ENCODE assay signal across 24 cellular contexts in genomic region chr6:139256087-139256486, GRCh38. TPM values are rescaled to one million over a fixed set of nuclear protein-coding genes. Genes with fewer than 3 reads are reported as not detected.
DNase-seq lines count a peak whose midpoint lies in the region; ATAC-seq and TF ChIP-seq lines count a peak whose summit lies in the region.
"Had no signal": no experiment of that assay in that cellular context is flagged by ENCODE, and none has a peak within 500 bp of the region (broad histone marks: within the 10 kb centered on the region; RNA-seq: fewer than 3 reads in every experiment).

No MANE protein-coding gene starts in this region.

- peaks cover 3% of the 10 kb centered on the region; the same call in 1 of the 2 replicates for H3K27me3 Mint-ChIP-seq in HFFc6 (ENCODE audit: insufficient read depth)
- peaks cover 2% of the 10 kb centered on the region for H3K27me3 Mint-ChIP-seq in chondrocyte (ENCODE audit: low read depth)
- no peaks in the 10 kb centered on the region for H3K27me3 Mint-ChIP-seq in activated CD8-positive, alpha-beta memory T cell treated with anti-CD3 and anti-CD28 coated beads, Interleukin-2, amount 10 ng/mL, durations not matched to agents 7 days and 5 days
- H3K27me3 Mint-ChIP-seq: activated CD4-positive, alpha-beta T cell treated with anti-CD3 and anti-CD28 coated beads, Interleukin-2, amount 10 ng/mL, durations not matched to agents 7 days and 5 days; brain had no signal

- peak overlapping the region; percentile 91 for H3K27ac ChIP-seq in psoas muscle
- H3K27ac ChIP-seq: dorsolateral prefrontal cortex, HL-60, uterus had no signal

- no peak for ATAC-seq in psoas muscle
- no peak for ATAC-seq in activated CD8-positive, alpha-beta memory T cell treated with anti-CD3 and anti-CD28 coated beads, Interleukin-2, amount 10 ng/mL, durations not matched to agents 7 days and 5 days
- ATAC-seq: SK-N-SH treated with all-trans-retinoic acid at 6 μM for 48 hours had no signal

- H3K9me3 Mint-ChIP-seq in HFFc6 = no peaks in the 10 kb centered on the region
- no peaks in the 10 kb centered on the region for H3K9me3 Mint-ChIP-seq in chondrocyte (ENCODE audit: low read depth)
- no peaks in the 10 kb centered on the region for H3K9me3 Mint-ChIP-seq in activated CD8-positive, alpha-beta memory T cell treated with anti-CD3 and anti-CD28 coated beads, Interleukin-2, amount 10 ng/mL, durations not matched to agents 7 days and 5 days (ENCODE audit: low read depth)
- H3K9me3 Mint-ChIP-seq: activated CD4-positive, alpha-beta T cell treated with anti-CD3 and anti-CD28 coated beads, Interleukin-2, amount 10 ng/mL, durations not matched to agents 7 days and 5 days; brain; nephron progenitor cell had no signal

- peaks cover 26% of the 10 kb centered on the region for H3K4me1 ChIP-seq in psoas muscle
- H3K4me1 ChIP-seq: uterus had no signal

- H3K36me3 Mint-ChIP-seq in HFFc6 (ENCODE audit: low read depth) (no peaks in the 10 kb centered on the region), chondrocyte (ENCODE audit: low read depth) (no peaks in the 10 kb centered on the region)
- no peaks in the 10 kb centered on the region for H3K36me3 Mint-ChIP-seq in activated CD8-positive, alpha-beta memory T cell treated with anti-CD3 and anti-CD28 coated beads, Interleukin-2, amount 10 ng/mL, durations not matched to agents 7 days and 5 days
- H3K36me3 Mint-ChIP-seq: brain had no signal

- intact Hi-C loops in psoas muscle (cut with DNase I) = no loop called here

- H3K4me1 Mint-ChIP-seq in HFFc6 (ENCODE audit: low read depth) (peaks cover 5% of the 10 kb centered on the region), chondrocyte (ENCODE audit: low read depth) (peaks cover 20% of the 10 kb centered on the region)
- H3K4me1 Mint-ChIP-seq in activated CD8-positive, alpha-beta memory T cell treated with anti-CD3 and anti-CD28 coated beads, Interleukin-2, amount 10 ng/mL, durations not matched to agents 7 days and 5 days = peaks cover 10% of the 10 kb centered on the region
- H3K4me1 Mint-ChIP-seq: nephron progenitor cell had no signal

- no peak overlapping the region for H3K4me3 Mint-ChIP-seq in HFFc6
- H3K4me3 Mint-ChIP-seq in chondrocyte (ENCODE audit: unreplicated experiment) = no peak overlapping the region
- H3K4me3 Mint-ChIP-seq in activated CD8-positive, alpha-beta memory T cell treated with anti-CD3 and anti-CD28 coated beads, Interleukin-2, amount 10 ng/mL, durations not matched to agents 7 days and 5 days = no peak overlapping the region
- H3K4me3 Mint-ChIP-seq: activated CD4-positive, alpha-beta T cell treated with anti-CD3 and anti-CD28 coated beads, Interleukin-2, amount 10 ng/mL, durations not matched to agents 7 days and 5 days; brain; nephron progenitor cell had no signal

- no peaks in the 10 kb centered on the region for H3K27me3 ChIP-seq in psoas muscle (ENCODE audit: insufficient read depth in 3 of 3, low read length in 2 of 3)
- H3K27me3 ChIP-seq: dorsolateral prefrontal cortex, uterus had no signal

- no peaks in the 10 kb centered on the region for H3K9me3 ChIP-seq in psoas muscle
- H3K9me3 ChIP-seq: uterus had no signal

- peaks cover 0 to 81% of the 10 kb centered on the region in 2 donors for H3K36me3 ChIP-seq in psoas muscle (ENCODE audit: insufficient read depth in 1 of 2, low read depth in 1 of 2)
- H3K36me3 ChIP-seq: uterus had no signal

- DNase-seq in AG09319 (ENCODE audit: extremely low read depth, low read depth) (peak; percentile 58), HFFc6 (peak; percentile 25), chondrocyte (ENCODE audit: low spot score) (no peak), psoas muscle (no peak), cerebellar cortex (ENCODE audit: low spot score) (no peak), NCI-H2081 (lab: John Stamatoyannopoulos, UW) (no peak)
- DNase-seq in central memory CD4-positive, alpha-beta T cell = no peak
- no peak for DNase-seq in activated CD8-positive, alpha-beta memory T cell treated with anti-CD3 and anti-CD28 coated beads, Interleukin-2, amount 10 ng/mL, durations not matched to agents 7 days and 5 days
- DNase-seq: activated CD4-positive, alpha-beta T cell treated with anti-CD3 and anti-CD28 coated beads, Interleukin-2, amount 10 ng/mL, durations not matched to agents 7 days and 5 days; activated naive CD4-positive, alpha-beta T cell treated with Interleukin-2 at 50 U/mL for 16 hours; dorsolateral prefrontal cortex; erythroblast; GF-D8; islet precursor cell; mammary epithelial cell; NCI-H2081 treated with DMSO at 0.1 percent for 48 hours; NCI-H524 treated with DMSO at 0.1 percent for 48 hours; nephron progenitor cell; stimulated activated CD4-positive, alpha-beta T cell treated with anti-CD3 and anti-CD28 coated beads, Interleukin-15, amount 100 ng/mL, for 24 hours; stimulated activated naive CD4-positive, alpha-beta T cell treated with Interleukin-2 at 50 U/mL for 16 hours; uterus had no signal

- no peak overlapping the region for H3K4me3 ChIP-seq in psoas muscle
- H3K4me3 ChIP-seq: dorsolateral prefrontal cortex, uterus had no signal

- CTCF ChIA-PET in activated CD8-positive, alpha-beta memory T cell treated with anti-CD3 and anti-CD28 coated beads, Interleukin-2, amount 10 ng/mL, durations not matched to agents 7 days and 5 days (lab: Charles Lee) = interaction anchor here (0.7 to 0.8 kb wide), 2 partner anchors 35 to 68 kb away, joined by 3 read pairs; no protein-coding TSS in a partner anchor

- WGBS in psoas muscle, 3 donors = 55 to 64% (median 63%) methylated on average over 3 of the region's 3 CpGs

- no peak overlapping the region for H3K27ac Mint-ChIP-seq in HFFc6
- H3K27ac Mint-ChIP-seq in chondrocyte (ENCODE audit: unreplicated experiment) = peak overlapping the region; percentile 76
- no peak overlapping the region for H3K27ac Mint-ChIP-seq in activated CD8-positive, alpha-beta memory T cell treated with anti-CD3 and anti-CD28 coated beads, Interleukin-2, amount 10 ng/mL, durations not matched to agents 7 days and 5 days
- H3K27ac Mint-ChIP-seq: nephron progenitor cell had no signal

- no peak for TF ChIP-seq CTCF in AG09319 (IDR thresholded peaks at IDR 0.05; ENCODE audit: low read depth, low read length)
- no peak for TF ChIP-seq CTCF in HFFc6 (IDR thresholded peaks at IDR 0.05)
- TF ChIP-seq CTCF in chondrocyte (IDR thresholded peaks at IDR 0.05) = no peak
- no peak for TF ChIP-seq CTCF in psoas muscle (IDR thresholded peaks at IDR 0.05)

RNA-seq across cellular contexts. Expression of gene TXLNB, which starts 35.7 kb away (rescaled TPM):
- under 1 TPM in 1 of 6 experiments, not detected in 5; 0.07 TPM for total RNA-seq in HFFc6 (2021; fragmentation: NEBNext Ultra II Directional; extraction: Animal tissue kit (Norgen Biotek cat#: 25700))
- 0.05 to 0.46 TPM (median 0.10 TPM) in 3 replicates for total RNA-seq in chondrocyte
- total RNA-seq in psoas muscle = 100 to 1,000 TPM; 128 to 230 (median 158) TPM
- polyA plus RNA-seq in psoas muscle = 10 to 100 TPM in 2 of 3 donors, 1 to 10 TPM in 1; 1.8 to 40.7 (median 32.1) TPM
- total RNA-seq in activated CD8-positive, alpha-beta memory T cell treated with anti-CD3 and anti-CD28 coated beads, Interleukin-2, amount 10 ng/mL, durations not matched to agents 7 days and 5 days = under 1 TPM; 0.23 to 0.38 TPM
- total RNA-seq: mammary epithelial cell had no signal
- polyA plus RNA-seq: mammary epithelial cell had no signal

Comparison
In these comparisons a context has a peak if more than half of its experiments do, and no peak if none do; other contexts are left out.
1. DNase-seq: peak in AG09319 (single experiment) and HFFc6 (single experiment); none in chondrocyte (single experiment), psoas muscle (0 of 2), cerebellar cortex (single experiment), central memory CD4-positive, alpha-beta T cell (single experiment), activated CD8-positive, alpha-beta memory T cell treated with anti-CD3 and anti-CD28 coated beads, Interleukin-2, amount 10 ng/mL, durations not matched to agents 7 days and 5 days (single experiment) and NCI-H2081 (0 of 2).
2. RNA of gene TXLNB, which starts 35.7 kb away (total RNA-seq): 128 to 230 TPM in psoas muscle; 0.23 to 0.38 TPM in activated CD8-positive, alpha-beta memory T cell treated with anti-CD3 and anti-CD28 coated beads, Interleukin-2, amount 10 ng/mL, durations not matched to agents 7 days and 5 days, 0.05 to 0.46 TPM in chondrocyte and 0.07 TPM in HFFc6; every median in the first group is over 10 times any median in the second.